1 cellular context compared by ENCODE assay signal in the genomic region with DNA sequence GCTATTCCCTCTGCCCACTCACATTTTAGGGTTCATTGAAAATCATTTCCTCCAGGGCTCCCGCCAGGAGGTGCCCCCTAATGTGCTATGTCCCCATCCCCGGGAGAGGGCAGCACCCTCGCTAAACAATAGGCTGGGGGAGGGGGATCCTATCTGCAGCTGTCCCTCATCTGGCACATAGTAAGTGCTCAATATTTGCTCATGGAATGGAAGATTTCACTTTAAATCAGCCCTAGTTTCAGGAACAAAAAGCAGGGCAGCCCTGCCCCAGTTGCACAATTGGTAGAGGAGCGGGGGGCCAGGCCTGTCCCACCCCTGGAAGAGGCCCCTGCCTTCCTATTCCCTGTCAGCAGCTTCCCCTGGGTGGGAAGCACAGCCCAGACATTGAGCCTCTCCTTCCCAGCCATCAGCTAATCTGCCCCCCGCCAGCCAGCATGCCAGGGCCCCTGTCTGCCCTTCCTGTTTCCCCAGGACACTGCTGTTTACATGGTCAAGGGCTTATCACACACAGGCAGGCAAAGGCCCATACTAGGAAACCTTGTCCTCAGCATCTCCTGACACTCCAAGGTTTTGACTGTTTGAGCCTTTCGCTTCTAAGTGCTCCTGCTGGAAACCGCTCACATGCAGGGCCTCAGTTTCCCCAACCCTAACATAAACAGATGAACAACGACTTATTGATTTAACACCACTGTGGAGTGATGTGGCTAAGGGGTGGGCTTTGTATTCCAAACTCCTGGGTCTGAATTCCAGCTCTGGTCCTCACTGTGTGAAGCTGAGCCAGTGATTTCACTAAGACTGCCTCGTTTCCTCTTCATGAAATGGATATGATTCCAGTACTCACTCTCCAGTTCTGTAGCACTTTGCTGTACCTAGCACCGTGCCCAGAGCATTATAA.
TF ChIP-seq lines count a peak whose summit lies in the region.

No MANE protein-coding gene starts in this region.

TF ChIP-seq in K562, 482 proteins besides CTCF, POLR2A, EP300 and RAD21 (continued from another document):
- TF ChIP-seq, protein P1, sequence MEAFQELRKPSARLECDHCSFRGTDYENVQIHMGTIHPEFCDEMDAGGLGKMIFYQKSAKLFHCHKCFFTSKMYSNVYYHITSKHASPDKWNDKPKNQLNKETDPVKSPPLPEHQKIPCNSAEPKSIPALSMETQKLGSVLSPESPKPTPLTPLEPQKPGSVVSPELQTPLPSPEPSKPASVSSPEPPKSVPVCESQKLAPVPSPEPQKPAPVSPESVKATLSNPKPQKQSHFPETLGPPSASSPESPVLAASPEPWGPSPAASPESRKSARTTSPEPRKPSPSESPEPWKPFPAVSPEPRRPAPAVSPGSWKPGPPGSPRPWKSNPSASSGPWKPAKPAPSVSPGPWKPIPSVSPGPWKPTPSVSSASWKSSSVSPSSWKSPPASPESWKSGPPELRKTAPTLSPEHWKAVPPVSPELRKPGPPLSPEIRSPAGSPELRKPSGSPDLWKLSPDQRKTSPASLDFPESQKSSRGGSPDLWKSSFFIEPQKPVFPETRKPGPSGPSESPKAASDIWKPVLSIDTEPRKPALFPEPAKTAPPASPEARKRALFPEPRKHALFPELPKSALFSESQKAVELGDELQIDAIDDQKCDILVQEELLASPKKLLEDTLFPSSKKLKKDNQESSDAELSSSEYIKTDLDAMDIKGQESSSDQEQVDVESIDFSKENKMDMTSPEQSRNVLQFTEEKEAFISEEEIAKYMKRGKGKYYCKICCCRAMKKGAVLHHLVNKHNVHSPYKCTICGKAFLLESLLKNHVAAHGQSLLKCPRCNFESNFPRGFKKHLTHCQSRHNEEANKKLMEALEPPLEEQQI (IDR thresholded peaks at IDR 0.05) = no peak
- no peak for TF ChIP-seq ZNF79 (CRISPR knock-in tag; IDR thresholded peaks at IDR 0.05; ENCODE audit: low read depth)
- no peak for TF ChIP-seq HNRNPK (IDR thresholded peaks at IDR 0.05; ENCODE audit: low read depth, low read length, poor library complexity, severe bottlenecking)
- TF ChIP-seq, protein P2, sequence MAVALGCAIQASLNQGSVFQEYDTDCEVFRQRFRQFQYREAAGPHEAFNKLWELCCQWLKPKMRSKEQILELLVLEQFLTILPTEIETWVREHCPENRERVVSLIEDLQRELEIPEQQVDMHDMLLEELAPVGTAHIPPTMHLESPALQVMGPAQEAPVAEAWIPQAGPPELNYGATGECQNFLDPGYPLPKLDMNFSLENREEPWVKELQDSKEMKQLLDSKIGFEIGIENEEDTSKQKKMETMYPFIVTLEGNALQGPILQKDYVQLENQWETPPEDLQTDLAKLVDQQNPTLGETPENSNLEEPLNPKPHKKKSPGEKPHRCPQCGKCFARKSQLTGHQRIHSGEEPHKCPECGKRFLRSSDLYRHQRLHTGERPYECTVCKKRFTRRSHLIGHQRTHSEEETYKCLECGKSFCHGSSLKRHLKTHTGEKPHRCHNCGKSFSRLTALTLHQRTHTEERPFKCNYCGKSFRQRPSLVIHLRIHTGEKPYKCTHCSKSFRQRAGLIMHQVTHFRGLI (CRISPR knock-in tag; IDR thresholded peaks at IDR 0.05) = no peak
- peak; percentile 62; the same call in 1 of the 2 replicates for TF ChIP-seq POLR2AphosphoS5 (IDR thresholded peaks at IDR 0.05; ENCODE audit: control insufficient read depth, insufficient read depth, low read depth, low read length)
- TF ChIP-seq, protein P3, sequence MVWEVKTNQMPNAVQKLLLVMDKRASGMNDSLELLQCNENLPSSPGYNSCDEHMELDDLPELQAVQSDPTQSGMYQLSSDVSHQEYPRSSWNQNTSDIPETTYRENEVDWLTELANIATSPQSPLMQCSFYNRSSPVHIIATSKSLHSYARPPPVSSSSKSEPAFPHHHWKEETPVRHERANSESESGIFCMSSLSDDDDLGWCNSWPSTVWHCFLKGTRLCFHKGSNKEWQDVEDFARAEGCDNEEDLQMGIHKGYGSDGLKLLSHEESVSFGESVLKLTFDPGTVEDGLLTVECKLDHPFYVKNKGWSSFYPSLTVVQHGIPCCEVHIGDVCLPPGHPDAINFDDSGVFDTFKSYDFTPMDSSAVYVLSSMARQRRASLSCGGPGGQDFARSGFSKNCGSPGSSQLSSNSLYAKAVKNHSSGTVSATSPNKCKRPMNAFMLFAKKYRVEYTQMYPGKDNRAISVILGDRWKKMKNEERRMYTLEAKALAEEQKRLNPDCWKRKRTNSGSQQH (CRISPR knock-in tag; IDR thresholded peaks at IDR 0.05) = no peak
- 0 out of 2 replicates have a peak, but pooled peaks have one; percentile 57 for TF ChIP-seq ELF4 (CRISPR knock-in tag; IDR thresholded peaks at IDR 0.05)
- TF ChIP-seq WHSC1 (IDR thresholded peaks at IDR 0.05; ENCODE audit: low read length) = no peak
- TF ChIP-seq XRCC5 (IDR thresholded peaks at IDR 0.05; ENCODE audit: low read depth, low read length) = no peak
- TF ChIP-seq ZNF311 (CRISPR knock-in tag; IDR thresholded peaks at IDR 0.05) = no peak
- TF ChIP-seq, protein P4, sequence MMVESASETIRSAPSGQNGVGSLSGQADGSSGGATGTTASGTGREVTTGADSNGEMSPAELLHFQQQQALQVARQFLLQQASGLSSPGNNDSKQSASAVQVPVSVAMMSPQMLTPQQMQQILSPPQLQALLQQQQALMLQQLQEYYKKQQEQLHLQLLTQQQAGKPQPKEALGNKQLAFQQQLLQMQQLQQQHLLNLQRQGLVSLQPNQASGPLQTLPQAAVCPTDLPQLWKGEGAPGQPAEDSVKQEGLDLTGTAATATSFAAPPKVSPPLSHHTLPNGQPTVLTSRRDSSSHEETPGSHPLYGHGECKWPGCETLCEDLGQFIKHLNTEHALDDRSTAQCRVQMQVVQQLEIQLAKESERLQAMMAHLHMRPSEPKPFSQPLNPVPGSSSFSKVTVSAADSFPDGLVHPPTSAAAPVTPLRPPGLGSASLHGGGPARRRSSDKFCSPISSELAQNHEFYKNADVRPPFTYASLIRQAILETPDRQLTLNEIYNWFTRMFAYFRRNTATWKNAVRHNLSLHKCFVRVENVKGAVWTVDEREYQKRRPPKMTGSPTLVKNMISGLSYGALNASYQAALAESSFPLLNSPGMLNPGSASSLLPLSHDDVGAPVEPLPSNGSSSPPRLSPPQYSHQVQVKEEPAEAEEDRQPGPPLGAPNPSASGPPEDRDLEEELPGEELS (CRISPR knock-in tag; IDR thresholded peaks at IDR 0.05; ENCODE audit: borderline replicate concordance) = no peak
- peak; percentile 40; the same call in 1 of the 2 replicates for TF ChIP-seq ETV1 (tag; conservative IDR thresholded peaks at IDR 0.05; ENCODE audit: low read depth)
